16 cellular contexts compared by ENCODE assay signal in genomic region chr11:117900144-117900651, GRCh38. TPM values are rescaled to one million over a fixed set of nuclear protein-coding genes. Genes with fewer than 3 reads are reported as not detected.
DNase-seq lines count a peak whose midpoint lies in the region; ATAC-seq and TF ChIP-seq lines count a peak whose summit lies in the region.
"Had no signal": no experiment of that assay in that cellular context is flagged by ENCODE, and none has a peak within 500 bp of the region (broad histone marks: within the 10 kb centered on the region; RNA-seq: fewer than 3 reads in every experiment).

No MANE protein-coding gene starts in this region.

- TF ChIP-seq CTCF in Peyer's patch (IDR thresholded peaks at IDR 0.05) (no peak), osteoblast (IDR thresholded peaks at IDR 0.05; ENCODE audit: extremely low read depth, low read depth, low read length) (no peak)

- H2BK12ac ChIP-seq in neuronal stem cell (ENCODE audit: low read length), result no peak overlapping the region

- H4K91ac ChIP-seq in neuronal stem cell (ENCODE audit: low read depth, low read length, poor library complexity), result no peak overlapping the region

- H2AFZ ChIP-seq in neuronal stem cell (ENCODE audit: low read length), result no peak overlapping the region
- H2AFZ ChIP-seq in osteoblast (ENCODE audit: low read length), result no peak overlapping the region
- H2AFZ ChIP-seq: GM23338 had no signal

- H3K23ac ChIP-seq in neuronal stem cell (ENCODE audit: low read depth, low read length, poor library complexity), result no peak overlapping the region

- no peak overlapping the region for H2BK15ac ChIP-seq in neuronal stem cell (ENCODE audit: low read length)

- H3K4me1 ChIP-seq in Peyer's patch, result no peaks in the 10 kb centered on the region
- no peaks in the 10 kb centered on the region for H3K4me1 ChIP-seq in neuronal stem cell (ENCODE audit: control insufficient read depth in 2 of 2, insufficient read depth in 1 of 2, low read depth in 1 of 2, low read length in 2 of 2)
- H3K4me1 ChIP-seq in osteoblast (ENCODE audit: insufficient read depth, low read length), result no peaks in the 10 kb centered on the region

- peak; percentile 18 to 23 for DNase-seq in NOMO-1 (lab: John Stamatoyannopoulos, UW; ENCODE audit: unreplicated experiment in 2 of 2)
- DNase-seq in NOMO-1 treated with dmso at 0.1 percent for 144 hours (lab: John Stamatoyannopoulos, UW; ENCODE audit: unreplicated experiment), result no peak
- peak in 2 of 3 donors; percentile 55 to 56 for DNase-seq in Peyer's patch
- DNase-seq in neuronal stem cell (ENCODE audit: low spot score), result no peak
- DNase-seq in RKO (ENCODE audit: low spot score), result no peak
- no peak for DNase-seq in cerebellar nuclear complex (lab: John Stamatoyannopoulos, UW)
- no peak for DNase-seq in osteoblast (ENCODE audit: insufficient read length, low spot score, missing footprints)
- DNase-seq: 8988T; activated T-cell treated with anti-CD3 and anti-CD28 coated beads, Interleukin-2, amount 50 U/mL, for 72 hours; mesendoderm; NCI-H2107; T1000 had no signal

- H2AK5ac ChIP-seq in neuronal stem cell (ENCODE audit: low read depth, low read length), result no peak overlapping the region

- H3K27ac ChIP-seq in Peyer's patch (no peak overlapping the region), neuronal stem cell (replicated peaks; ENCODE audit: low read length) (no peak overlapping the region), osteoblast (ENCODE audit: low read depth, low read length) (no peak overlapping the region)
- H3K27ac ChIP-seq: KMS-11, suprapubic skin had no signal

- peak; percentile 61 for ATAC-seq in GM21447 (IDR thresholded peaks at IDR 0.05; ENCODE audit: unreplicated experiment)
- ATAC-seq: activated T-cell treated with anti-CD3 and anti-CD28 coated beads, Interleukin-2, amount 50 U/mL, for 72 hours; GM23338 had no signal

- no peak overlapping the region for H2BK120ac ChIP-seq in neuronal stem cell (ENCODE audit: low read depth, low read length)

- H4K8ac ChIP-seq in neuronal stem cell (ENCODE audit: low read depth, low read length), result no peak overlapping the region

- H3K36me3 ChIP-seq in Peyer's patch, result no peaks in the 10 kb centered on the region
- H3K36me3 ChIP-seq in neuronal stem cell (replicated peaks in 1 of 2; ENCODE audit: control insufficient read depth in 2 of 2, insufficient read depth in 2 of 2, low read length in 2 of 2), result no peaks in the 10 kb centered on the region
- no peaks in the 10 kb centered on the region for H3K36me3 ChIP-seq in osteoblast (ENCODE audit: insufficient read depth, low read length)
- H3K36me3 ChIP-seq: suprapubic skin had no signal

- H3K79me2 ChIP-seq in osteoblast (ENCODE audit: insufficient read depth, low read length), result no peaks in the 10 kb centered on the region

- H3K9me3 ChIP-seq in Peyer's patch, result no peaks in the 10 kb centered on the region
- H3K9me3 ChIP-seq in neuronal stem cell (replicated peaks in 1 of 2; ENCODE audit: control insufficient read depth in 2 of 2, insufficient read depth in 1 of 2, low read depth in 1 of 2, low read length in 2 of 2), result no peaks in the 10 kb centered on the region
- H3K9me3 ChIP-seq in osteoblast (ENCODE audit: low read depth, low read length), result no peaks in the 10 kb centered on the region
- H3K9me3 ChIP-seq: suprapubic skin had no signal

- H3K4me3 ChIP-seq in Peyer's patch (no peak overlapping the region), neuronal stem cell (ENCODE audit: low read length in 2 of 2) (no peak overlapping the region), osteoblast (ENCODE audit: insufficient read depth, low read length) (no peak overlapping the region)
- H3K4me3 ChIP-seq: GM23338, suprapubic skin had no signal

- H3K4me2 ChIP-seq in neuronal stem cell (ENCODE audit: insufficient read depth, low read length, poor library complexity, severe bottlenecking) (no peak overlapping the region), osteoblast (ENCODE audit: insufficient read depth, low read length) (no peak overlapping the region)
- H3K4me2 ChIP-seq: GM23338, KMS-11 had no signal

- no peak overlapping the region for H3K4ac ChIP-seq in neuronal stem cell (ENCODE audit: low read length)

- H2BK5ac ChIP-seq in neuronal stem cell (ENCODE audit: low read length), result peak overlapping the region; percentile 26

- no peak overlapping the region for H3K9ac ChIP-seq in neuronal stem cell (ENCODE audit: low read depth, low read length, poor library complexity)
- H3K9ac ChIP-seq: KMS-11 had no signal

- H4K20me1 ChIP-seq in osteoblast (ENCODE audit: insufficient read depth, low read length), result no peaks in the 10 kb centered on the region

- H3K18ac ChIP-seq in neuronal stem cell (ENCODE audit: low read length), result no peak overlapping the region

- TF ChIP-seq POLR2A in Peyer's patch (IDR thresholded peaks at IDR 0.05), result no peak

- H3K14ac ChIP-seq in neuronal stem cell (ENCODE audit: low read length), result no peak overlapping the region

- no peaks in the 10 kb centered on the region for H3K79me1 ChIP-seq in neuronal stem cell (ENCODE audit: low read depth, low read length)

- no CpG with 5 or more reads among the region's 3 CpGs for WGBS in neuronal stem cell (ENCODE audit: extremely low coverage in 2 of 2, insufficient read length in 2 of 2, insufficient replicate concordance in 1 of 2), 2 donors

- H3K27me3 ChIP-seq in Peyer's patch (no peaks in the 10 kb centered on the region), neuronal stem cell (ENCODE audit: control insufficient read depth in 3 of 3, insufficient read depth in 3 of 3, low read depth in 1 of 3, low read length in 3 of 3) (peaks cover 0 to 29% (median 0%) of the 10 kb centered on the region in 3 experiments), osteoblast (ENCODE audit: insufficient read depth, low read length) (no peaks in the 10 kb centered on the region)
- H3K27me3 ChIP-seq: suprapubic skin had no signal

RNA-seq across cellular contexts. Expression of gene FXYD6, which starts 23.7 kb away (rescaled TPM):
- total RNA-seq in Peyer's patch (10 to 100 TPM in 3 of 4 donors, 1 to 10 TPM in 1; 5.1 to 41.3 (median 14.0) TPM), osteoblast (not detected in 2 replicates)
- polyA plus RNA-seq in neuronal stem cell (2013, experiment 1 of 2), result 291 TPM
- polyA plus RNA-seq in neuronal stem cell (2013, experiment 2 of 2), result 288 TPM

RNA-seq across cellular contexts. Expression of gene TMPRSS13, which starts 29.0 kb away (rescaled TPM):
- total RNA-seq in Peyer's patch, result not detected
- polyA plus RNA-seq in neuronal stem cell (2013, experiment 1 of 2), result 0.10 TPM
- 0.12 TPM for polyA plus RNA-seq in neuronal stem cell (2013, experiment 2 of 2)
- not detected in 2 replicates for total RNA-seq in osteoblast
- polyA plus RNA-seq: GM23338 had no signal

Comparison
In these comparisons a context has a peak if more than half of its experiments do, and no peak if none do; other contexts are left out.
1. DNase-seq: peak in NOMO-1 (2 of 2) and Peyer's patch (2 of 3); none in NOMO-1 treated with dmso at 0.1 percent for 144 hours (single experiment), neuronal stem cell (single experiment), RKO (single experiment), cerebellar nuclear complex (0 of 2) and osteoblast (single experiment).